1 cellular context compared by ENCODE assay signal in the genomic region with DNA sequence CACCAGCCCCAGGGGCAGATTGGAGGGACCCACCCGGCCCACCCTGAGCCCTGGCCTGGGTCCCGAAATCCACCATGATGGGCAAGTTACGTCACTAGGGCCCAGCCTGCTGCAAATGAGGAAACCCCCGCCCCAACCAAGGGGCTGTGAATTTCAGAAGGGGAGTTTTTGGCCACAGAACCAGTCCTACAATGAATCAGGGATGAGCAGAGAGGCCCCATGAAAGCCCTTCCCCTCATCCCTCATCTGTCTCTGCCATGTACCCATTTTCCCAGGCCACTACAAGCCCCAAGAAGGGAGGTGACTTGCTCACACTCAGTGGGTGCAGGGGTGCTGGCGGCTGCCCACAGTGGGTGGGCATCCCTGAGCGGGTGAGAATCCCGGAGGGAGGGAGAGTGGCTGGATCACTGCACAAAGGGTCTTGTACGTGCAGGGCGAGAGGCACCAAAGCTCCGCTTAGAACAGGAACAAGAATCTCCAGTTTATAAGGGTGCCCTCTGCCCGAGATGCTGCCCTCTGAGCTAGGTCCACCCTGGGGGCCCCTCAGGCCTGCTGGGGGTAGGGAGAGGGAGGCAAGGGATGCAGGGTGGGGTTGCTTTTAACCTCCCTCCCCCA.
TF ChIP-seq lines count a peak whose summit lies in the region.

No MANE protein-coding gene starts in this region.

TF ChIP-seq in GM12878, 131 proteins besides CTCF, POLR2A, EP300 and RAD21 (continued from another document):
- peak; percentile 45 for TF ChIP-seq MLLT1 (IDR thresholded peaks at IDR 0.05)
